In the genomic region with DNA sequence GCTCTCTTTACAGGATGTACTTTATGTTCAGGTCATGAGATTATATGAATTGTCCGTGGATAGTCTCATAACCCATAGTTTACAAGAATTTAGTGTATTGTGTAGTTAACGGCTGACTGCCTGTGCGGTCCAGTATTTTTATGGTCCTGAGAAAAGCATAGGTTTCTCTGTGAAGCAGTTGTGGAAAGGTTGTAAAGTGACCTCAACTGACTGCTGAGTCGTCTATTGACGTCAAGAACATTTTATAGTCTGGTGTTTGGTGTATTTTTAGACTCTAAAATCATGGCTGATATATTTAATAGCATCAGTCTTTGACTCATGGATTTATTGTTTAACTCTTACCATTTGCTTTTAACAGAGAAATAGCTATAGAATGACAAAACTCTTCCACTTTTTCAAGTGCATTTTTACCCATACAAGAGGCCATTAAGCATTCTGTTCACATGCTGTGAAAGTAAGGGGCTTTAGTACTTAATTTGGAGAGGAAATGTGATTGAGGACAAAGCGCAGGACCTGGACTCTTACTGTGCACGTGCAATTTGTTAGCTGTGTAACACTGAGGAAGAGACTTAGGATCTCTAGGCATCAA, we compare ENCODE assay signal across 13 cellular contexts.
DNase-seq lines count a peak whose midpoint lies in the region; ATAC-seq and TF ChIP-seq lines count a peak whose summit lies in the region.
"Had no signal": no experiment of that assay in that cellular context is flagged by ENCODE, and none has a peak within 500 bp of the region (broad histone marks: within the 10 kb centered on the region; RNA-seq: fewer than 3 reads in every experiment).

No MANE protein-coding gene starts in this region.

- no peaks in the 10 kb centered on the region for H3K9me3 Mint-ChIP-seq in endodermal cell
- H3K9me3 Mint-ChIP-seq: activated T-cell treated with anti-CD3 and anti-CD28 coated beads, Interleukin-2, amount 50 U/mL, for 4 hours had no signal

- peak overlapping the region; percentile 18 for H3K27ac ChIP-seq in endodermal cell (ENCODE audit: low read depth, low read length)

- no peak for TF ChIP-seq CTCF in endodermal cell (conservative IDR thresholded peaks at IDR 0.05)

- H3K36me3 Mint-ChIP-seq in endodermal cell (ENCODE audit: low read depth): no peaks in the 10 kb centered on the region

- H3K27me3 Mint-ChIP-seq in endodermal cell (ENCODE audit: insufficient read depth): no peaks in the 10 kb centered on the region

- no peak overlapping the region for H3K27ac Mint-ChIP-seq in endodermal cell

- no peaks in the 10 kb centered on the region for H3K27me3 ChIP-seq in endodermal cell (ENCODE audit: control insufficient read depth, insufficient read depth, low read length, poor library complexity, severe bottlenecking)

- H3K9me3 ChIP-seq in endodermal cell (ENCODE audit: control insufficient read depth, low read length): no peaks in the 10 kb centered on the region

- H3K4me3 Mint-ChIP-seq in endodermal cell: no peak overlapping the region
- H3K4me3 Mint-ChIP-seq: activated T-cell treated with anti-CD3 and anti-CD28 coated beads, Interleukin-2, amount 50 U/mL, for 4 hours had no signal

- peak; percentile 47 for DNase-seq in DMS79 (lab: John Stamatoyannopoulos, UW)
- peak; percentile 16 for DNase-seq in NCI-H1417 treated with DMSO at 0.1 percent for 48 hours (lab: John Stamatoyannopoulos, UW)
- no peak for DNase-seq in endodermal cell
- DNase-seq in non-pigmented ciliary epithelial cell (ENCODE audit: low read depth): peak; percentile 73
- no peak for DNase-seq in activated effector memory CD4-positive, alpha-beta T cell treated with Interleukin-2 at 50 U/mL for 16 hours
- no peak for DNase-seq in medulla oblongata (ENCODE audit: extremely low spot score)
- DNase-seq: activated T-cell treated with anti-CD3 and anti-CD28 coated beads, Interleukin-2, amount 50 U/mL, for 4 hours; GDM1; islet precursor cell; NCI-H345; stimulated activated naive CD4-positive, alpha-beta T cell treated with Interleukin-2 at 50 U/mL for 16 hours had no signal

- H3K4me1 Mint-ChIP-seq in endodermal cell: no peaks in the 10 kb centered on the region

- no peak overlapping the region for H3K9ac ChIP-seq in endodermal cell (ENCODE audit: extremely low read depth, low read length, poor library complexity, severe bottlenecking)

- no peaks in the 10 kb centered on the region for H3K4me1 ChIP-seq in endodermal cell (ENCODE audit: control insufficient read depth, insufficient read depth, low read length)

- no peak overlapping the region for H3K4me3 ChIP-seq in endodermal cell (ENCODE audit: low read length)

- H3K36me3 ChIP-seq in endodermal cell (ENCODE audit: control insufficient read depth, insufficient read depth, low read length): no peaks in the 10 kb centered on the region

- ATAC-seq in GM18858 (IDR thresholded peaks at IDR 0.05; ENCODE audit: unreplicated experiment): no peak
- ATAC-seq in HG02798 (IDR thresholded peaks at IDR 0.05; ENCODE audit: poor library complexity, unreplicated experiment): no peak
- ATAC-seq: activated T-cell treated with anti-CD3 and anti-CD28 coated beads, Interleukin-2, amount 50 U/mL, for 4 hours had no signal

- WGBS in endodermal cell (ENCODE audit: insufficient coverage in 1 of 2, insufficient read length in 1 of 2), 2 experiments: 75 to 90% methylated on average over 5 to 7 of the region's 7 CpGs

Comparison
In these comparisons a context has a peak if more than half of its experiments do, and no peak if none do; other contexts are left out.
1. DNase-seq: peak in DMS79 (single experiment), NCI-H1417 treated with DMSO at 0.1 percent for 48 hours (single experiment) and non-pigmented ciliary epithelial cell (single experiment); none in endodermal cell (single experiment), activated effector memory CD4-positive, alpha-beta T cell treated with Interleukin-2 at 50 U/mL for 16 hours (single experiment) and medulla oblongata (single experiment).